In the genomic region with DNA sequence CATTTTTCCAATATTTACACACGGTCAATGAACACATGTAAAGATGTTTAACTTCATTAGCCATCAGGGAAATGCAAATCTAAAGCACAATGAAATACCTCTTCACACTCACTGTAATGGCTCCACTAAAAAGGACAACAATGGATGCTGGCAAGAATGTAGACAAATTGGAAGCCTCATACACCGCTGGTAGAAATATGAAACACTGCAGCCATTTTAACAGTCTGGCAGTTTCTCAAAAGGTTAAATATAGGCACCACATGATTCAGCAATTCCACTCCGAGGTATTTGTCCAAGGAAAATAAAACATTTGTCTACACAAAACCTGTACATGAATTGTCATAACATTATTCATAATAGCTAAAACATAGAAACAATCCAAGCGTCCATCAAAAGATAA, we compare ENCODE assay signal across 25 cellular contexts. TPM values are rescaled to one million over a fixed set of nuclear protein-coding genes. Genes with fewer than 3 reads are reported as not detected.
DNase-seq lines count a peak whose midpoint lies in the region; ATAC-seq, FAIRE-seq and TF ChIP-seq lines count a peak whose summit lies in the region.
"Had no signal": no experiment of that assay in that cellular context is flagged by ENCODE, and none has a peak within 500 bp of the region (broad histone marks: within the 10 kb centered on the region; RNA-seq: fewer than 3 reads in every experiment).

No MANE protein-coding gene starts in this region.

- TF ChIP-seq RAD21 in A549 (conservative IDR thresholded peaks at IDR 0.05 in 1 of 2, IDR thresholded peaks at IDR 0.05 in 1 of 2): no peak

- no peak overlapping the region for H3K4me3 ChIP-seq in A549

- in situ Hi-C loops in GM13977 (cut with MboI; ENCODE audit: low pct_unique_long_range_greater_than_20kb, low sequenced_read_pairs, unreplicated experiment): no loop called here

- H3K4me1 ChIP-seq in A549: peaks cover 96% of the 10 kb centered on the region
- H3K4me1 ChIP-seq: BE2C had no signal

- ATAC-seq in A549: peak in 1 of 2 experiments; percentile 2; a peak in 1 of 6 replicates
- no peak for ATAC-seq in left colon
- no peak for ATAC-seq in GM21737 (IDR thresholded peaks at IDR 0.05; ENCODE audit: unreplicated experiment)
- ATAC-seq: natural killer cell treated with Interleukin-12 subunit alpha and Interleukin-12 subunit beta and Interleukin-15 and Interleukin-18, amount 100 ng/mL, for 72 hours had no signal

- no peaks in the 10 kb centered on the region for H3K9me3 ChIP-seq in A549
- H3K9me3 ChIP-seq: BE2C had no signal

- no peak for FAIRE-seq in A549 (lab: Jason Lieb, UNC)
- FAIRE-seq: GM12892, keratinocyte had no signal

- POLR2A ChIA-PET in A549 (lab: Yijun Ruan, JAX): no interaction called here

- peak in 1 of 2 experiments; percentile 63 for DNase-seq in A549 (ENCODE audit: low read depth in 1 of 2, low spot score in 1 of 2)
- peak; percentile 19 for DNase-seq in COR-L47 (lab: John Stamatoyannopoulos, UW)
- peak; percentile 21 for DNase-seq in NCI-H774 (lab: John Stamatoyannopoulos, UW)
- no peak for DNase-seq in epithelial cell of prostate (ENCODE audit: low read depth, low spot score)
- no peak for DNase-seq in left colon
- DNase-seq in RPMI8226: no peak
- no peak for DNase-seq in GM13977 (ENCODE audit: low spot score)
- DNase-seq: activated CD8-positive, alpha-beta memory T cell treated with anti-CD3 and anti-CD28 coated beads for 24 hours; BE2C; caudate nucleus; effector CD4-positive, alpha-beta T cell; hypothalamus; KG1; mesendoderm; NCI-H1092 treated with DMSO at 0.1 percent for 48 hours; NCI-H226; SHP77; small intestine; stimulated activated CD4-positive, alpha-beta T cell treated with anti-CD3 and anti-CD28 coated beads, Interleukin-4, amount 100 ng/mL, for 4 hours; substantia nigra; WERI-Rb-1 had no signal

- TF ChIP-seq CTCF in A549 (IDR thresholded peaks at IDR 0.05): no peak
- no peak for TF ChIP-seq CTCF in GM13977 (IDR thresholded peaks at IDR 0.05; ENCODE audit: extremely low read depth, insufficient read depth, missing control alignments)

- TF ChIP-seq POLR2A in A549 (IDR thresholded peaks at IDR 0.05; ENCODE audit: low read length): no peak

- H3K27ac ChIP-seq in A549 (peak overlapping the region; percentile 82 to 94), epithelial cell of prostate (peak overlapping the region; percentile 1)
- H3K27ac ChIP-seq: WERI-Rb-1 had no signal

- TF ChIP-seq EP300 in A549 (IDR thresholded peaks at IDR 0.05): no peak

- intact Hi-C loops in left colon (cut with DNase I, micrococcal nuclease): no loop called here

- CTCF ChIA-PET in A549 (lab: Yijun Ruan, JAX): interaction anchor here (0.5 to 6.0 kb wide), 3 partner anchors 24 to 32 kb away, joined by 3 to 23 read pairs (median 3); no protein-coding TSS in a partner anchor

- 33% methylated on average over 4 of the region's 4 CpGs for WGBS in A549 (ENCODE audit: missing lambda C conversion rate)

- H3K4me2 ChIP-seq in A549: peak overlapping the region; percentile 66

TF ChIP-seq in A549, 52 proteins besides CTCF, POLR2A, EP300 and RAD21:
- no peak for TF ChIP-seq RCOR1 (IDR thresholded peaks at IDR 0.05; ENCODE audit: low read depth, low read length)
- peak; percentile 39; the same call in 1 of the 2 replicates for TF ChIP-seq HOXB5 (CRISPR knock-in tag; IDR thresholded peaks at IDR 0.05)
- peak; percentile 58; the same call in 1 of the 2 replicates for TF ChIP-seq FOXS1 (CRISPR knock-in tag; IDR thresholded peaks at IDR 0.05)
- TF ChIP-seq HOXA7 (CRISPR knock-in tag; IDR thresholded peaks at IDR 0.05): no peak
- TF ChIP-seq MAFK (IDR thresholded peaks at IDR 0.05; ENCODE audit: partially characterized antibody): peak; percentile 89
- TF ChIP-seq ZFP36 (IDR thresholded peaks at IDR 0.05; ENCODE audit: borderline replicate concordance, partially characterized antibody): no peak
- 0 out of 2 replicates have a peak, but pooled peaks have one; percentile 17 for TF ChIP-seq NFE2L2 (conservative IDR thresholded peaks at IDR 0.05; ENCODE audit: low read length)
- peak; percentile 31; the same call in 1 of the 2 replicates for TF ChIP-seq ZNF302 (CRISPR knock-in tag; IDR thresholded peaks at IDR 0.05)
- TF ChIP-seq EHF (CRISPR knock-in tag; IDR thresholded peaks at IDR 0.05): 0 out of 2 replicates have a peak, but pooled peaks have one; percentile 12
- no peak for TF ChIP-seq KDM1A (IDR thresholded peaks at IDR 0.05; ENCODE audit: low read depth)
- no peak for TF ChIP-seq FOSL2 (IDR thresholded peaks at IDR 0.05)
- TF ChIP-seq FOSL2 (CRISPR knock-in tag; IDR thresholded peaks at IDR 0.05): peak; percentile 62; the same call in 1 of the 2 replicates
- 0 out of 2 replicates have a peak, but pooled peaks have one; percentile 52 for TF ChIP-seq HOXB13 (CRISPR knock-in tag; IDR thresholded peaks at IDR 0.05; ENCODE audit: low read depth)
- TF ChIP-seq GATA3 (IDR thresholded peaks at IDR 0.05; ENCODE audit: borderline replicate concordance): no peak
- no peak for TF ChIP-seq EHMT2 (IDR thresholded peaks at IDR 0.05; ENCODE audit: low read depth)
- TF ChIP-seq ATOH8 (CRISPR knock-in tag; IDR thresholded peaks at IDR 0.05; ENCODE audit: low read depth): peak; percentile 51; the same call in 1 of the 2 replicates
- no peak for TF ChIP-seq SREBF2 (IDR thresholded peaks at IDR 0.05)
TF ChIP-seq in A549: peak in this region for 9.

RNA-seq across cellular contexts. Expression of gene RNF145, which starts 20.0 kb away (rescaled TPM):
- polyA plus RNA-seq in A549 (2011; rRNA removed) (122 and 147 TPM in 2 replicates), A549 (2017; fragmentation: RNase III; extraction: RNeasy Plus Mini Kit Qiagen cat#74134 plus additional on column Dnase treatment) (120 to 146 TPM (median 137 TPM) in 3 replicates)
- 38.4 and 45.0 TPM in 2 replicates for polyA plus RNA-seq in A549 (2012; cell fraction: cytosol; rRNA removed)
- polyA plus RNA-seq in A549 (2012; cell fraction: nucleus; rRNA removed): 20.9 and 43.9 TPM in 2 replicates
- polyA minus RNA-seq in A549 (2011; rRNA and poly(A)+ RNA removed): 82.2 and 83.3 TPM in 2 replicates
- total RNA-seq in left colon: 10 to 100 TPM; 67.0 to 69.3 TPM

Comparison
In these comparisons a context has a peak if more than half of its experiments do, and no peak if none do; other contexts are left out.
1. DNase-seq: peak in COR-L47 (single experiment) and NCI-H774 (single experiment); none in epithelial cell of prostate (single experiment), left colon (0 of 2), RPMI8226 (single experiment) and GM13977 (single experiment).